Comparison of ENCODE assay signal across 1 cellular context in genomic region chr1:109786107-109786470, GRCh38.
TF ChIP-seq lines count a peak whose summit lies in the region.

No MANE protein-coding gene starts in this region.

TF ChIP-seq in HepG2, 621 proteins besides CTCF, POLR2A, EP300 and RAD21:
- TF ChIP-seq RORA (CRISPR knock-in tag; IDR thresholded peaks at IDR 0.05) (no peak), PRDM15 (CRISPR knock-in tag; IDR thresholded peaks at IDR 0.05) (no peak), SAP130 (CRISPR knock-in tag; IDR thresholded peaks at IDR 0.05; ENCODE audit: low read depth) (no peak), RFX1 (IDR thresholded peaks at IDR 0.05) (no peak), CEBPB (IDR thresholded peaks at IDR 0.05; ENCODE audit: borderline replicate concordance, low read depth, low read length) (no peak), ZNF543 (CRISPR knock-in tag; IDR thresholded peaks at IDR 0.05) (no peak)
